ENCODE assay signal across 9 cellular contexts in genomic region chr4:41215969-41216293, GRCh38. TPM values are rescaled to one million over a fixed set of nuclear protein-coding genes. Genes with fewer than 3 reads are reported as not detected.
DNase-seq lines count a peak whose midpoint lies in the region; ATAC-seq, FAIRE-seq and TF ChIP-seq lines count a peak whose summit lies in the region.
"Had no signal": no experiment of that assay in that cellular context is flagged by ENCODE, and none has a peak within 500 bp of the region (broad histone marks: within the 10 kb centered on the region; RNA-seq: fewer than 3 reads in every experiment).

No MANE protein-coding gene starts in this region.

- H3K27ac ChIP-seq in keratinocyte (ENCODE audit: control insufficient read depth, insufficient read depth, low read length) = peak overlapping the region; percentile 88

- peak overlapping the region; percentile 47 for H3K27ac Mint-ChIP-seq in T-helper 1 cell treated with Interleukin-12 subunit alpha and Interleukin-12 subunit beta and Interleukin-4 antibody, amounts not matched to agents 30 μg/mL and 1 μg/mL, for 36 hours
- H3K27ac Mint-ChIP-seq in activated T-helper 17 cell treated with anti-CD3 and anti-CD28 coated beads, Interleukin-2, amount 50 U/mL, for 72 hours = no peak overlapping the region
- H3K27ac Mint-ChIP-seq: CD4-positive, CD25-positive, alpha-beta regulatory T cell had no signal

- no peaks in the 10 kb centered on the region for H3K9me3 ChIP-seq in keratinocyte (ENCODE audit: control insufficient read depth, low read depth, low read length)

- POLR2A ChIA-PET in HEK293T (lab: Yijun Ruan, JAX) = interaction anchor here (0.7 to 2.0 kb wide), 19 partner anchors 10 to 290 kb away, joined by 3 to 16 read pairs (median 4); partner anchors contain the start of gene UCHL1

- H3K4me1 Mint-ChIP-seq in T-helper 1 cell treated with Interleukin-12 subunit alpha and Interleukin-12 subunit beta and Interleukin-4 antibody, amounts not matched to agents 30 μg/mL and 1 μg/mL, for 36 hours (ENCODE audit: low read depth) = peaks cover 21% of the 10 kb centered on the region
- no peaks in the 10 kb centered on the region for H3K4me1 Mint-ChIP-seq in activated T-helper 17 cell treated with anti-CD3 and anti-CD28 coated beads, Interleukin-2, amount 50 U/mL, for 72 hours

- peak overlapping the region; percentile 99 for H3K4me2 ChIP-seq in keratinocyte (ENCODE audit: control insufficient read depth, extremely low read depth, insufficient read depth, low read depth, low read length)

- peak overlapping the region; percentile 62 to 91 (median 85) for H3K4me3 ChIP-seq in keratinocyte (ENCODE audit: control insufficient read depth in 2 of 3, extremely low read depth in 1 of 3, insufficient read depth in 2 of 3, low read depth in 1 of 3, low read length in 3 of 3)

- peak overlapping the region; percentile 73 for H3K4me3 Mint-ChIP-seq in T-helper 1 cell treated with Interleukin-12 subunit alpha and Interleukin-12 subunit beta and Interleukin-4 antibody, amounts not matched to agents 30 μg/mL and 1 μg/mL, for 36 hours
- peak overlapping the region; percentile 82 for H3K4me3 Mint-ChIP-seq in activated T-helper 17 cell treated with anti-CD3 and anti-CD28 coated beads, Interleukin-2, amount 50 U/mL, for 72 hours

- no peaks in the 10 kb centered on the region for H3K36me3 ChIP-seq in keratinocyte (ENCODE audit: control insufficient read depth in 2 of 2, extremely low read depth in 1 of 2, insufficient read depth in 2 of 2, low read length in 2 of 2)

- CTCF ChIA-PET in HEK293T (lab: Yijun Ruan, JAX) = interaction anchor here (0.6 to 0.7 kb wide), 2 partner anchors 43 to 378 kb away, joined by 4 read pairs; no protein-coding TSS in a partner anchor

- no peak for DNase-seq in T-helper 1 cell
- DNase-seq in keratinocyte (ENCODE audit: low read depth, low spot score) = no peak
- peak; percentile 42 for DNase-seq in superior temporal gyrus (ENCODE audit: extremely low spot score)
- no peak for DNase-seq in NCI-H774 (lab: John Stamatoyannopoulos, UW)
- DNase-seq in HEK293T (ENCODE audit: extremely low spot score) = no peak

- H2AFZ ChIP-seq in keratinocyte (ENCODE audit: control insufficient read depth, low read length) = peak overlapping the region; percentile 90

- peaks cover 69% of the 10 kb centered on the region for H3K27me3 Mint-ChIP-seq in T-helper 1 cell treated with Interleukin-12 subunit alpha and Interleukin-12 subunit beta and Interleukin-4 antibody, amounts not matched to agents 30 μg/mL and 1 μg/mL, for 36 hours (ENCODE audit: low read depth)
- H3K27me3 Mint-ChIP-seq in activated T-helper 17 cell treated with anti-CD3 and anti-CD28 coated beads, Interleukin-2, amount 50 U/mL, for 72 hours = peaks cover 57% of the 10 kb centered on the region

- no peaks in the 10 kb centered on the region for H3K9me3 Mint-ChIP-seq in T-helper 1 cell treated with Interleukin-12 subunit alpha and Interleukin-12 subunit beta and Interleukin-4 antibody, amounts not matched to agents 30 μg/mL and 1 μg/mL, for 36 hours
- H3K9me3 Mint-ChIP-seq in activated T-helper 17 cell treated with anti-CD3 and anti-CD28 coated beads, Interleukin-2, amount 50 U/mL, for 72 hours = no peaks in the 10 kb centered on the region

- no peak for ATAC-seq in activated T-helper 17 cell treated with anti-CD3 and anti-CD28 coated beads, Interleukin-2, amount 50 U/mL, for 72 hours (replicated peaks)
- ATAC-seq in GM18870 (IDR thresholded peaks at IDR 0.05; ENCODE audit: unreplicated experiment) = no peak

- peak overlapping the region; percentile 97 for H3K9ac ChIP-seq in keratinocyte (ENCODE audit: control insufficient read depth, extremely low read depth, insufficient read depth, low read length)

- no peak for FAIRE-seq in keratinocyte (lab: Jason Lieb, UNC)

- H3K9me1 ChIP-seq in keratinocyte (ENCODE audit: control insufficient read depth, extremely low read depth, insufficient read depth, low read length) = no peaks in the 10 kb centered on the region

- dilution Hi-C loops in keratinocyte (cut with MboI; ENCODE audit: extremely low pct_ligation_motif_present, low sequenced_read_pairs) = no loop called here

- no peaks in the 10 kb centered on the region for H3K36me3 Mint-ChIP-seq in T-helper 1 cell treated with Interleukin-12 subunit alpha and Interleukin-12 subunit beta and Interleukin-4 antibody, amounts not matched to agents 30 μg/mL and 1 μg/mL, for 36 hours (ENCODE audit: low read depth)
- no peaks in the 10 kb centered on the region for H3K36me3 Mint-ChIP-seq in activated T-helper 17 cell treated with anti-CD3 and anti-CD28 coated beads, Interleukin-2, amount 50 U/mL, for 72 hours (ENCODE audit: low read depth)
- H3K36me3 Mint-ChIP-seq: CD4-positive, CD25-positive, alpha-beta regulatory T cell had no signal

- TF ChIP-seq CTCF in keratinocyte (optimal IDR thresholded peaks at IDR 0.05 in 1 of 3, IDR thresholded peaks at IDR 0.05 in 1 of 3, conservative IDR thresholded peaks at IDR 0.05 in 1 of 3; ENCODE audit: extremely low read depth in 1 of 3, insufficient read depth in 2 of 3, low read length in 3 of 3) = no peak

- H3K4me1 ChIP-seq in keratinocyte (ENCODE audit: control insufficient read depth, extremely low read depth, insufficient read depth, low read length) = peaks cover 33% of the 10 kb centered on the region

- no peaks in the 10 kb centered on the region for H4K20me1 ChIP-seq in keratinocyte (ENCODE audit: control insufficient read depth, extremely low read depth, insufficient read depth, low read length)

- H3K27me3 ChIP-seq in keratinocyte (ENCODE audit: control insufficient read depth, extremely low read depth, insufficient read depth, low read length) = no peaks in the 10 kb centered on the region

- H3K79me2 ChIP-seq in keratinocyte (ENCODE audit: control insufficient read depth, insufficient read depth, low read length) = peaks cover 34% of the 10 kb centered on the region

TF ChIP-seq in HEK293T, 16 proteins besides CTCF, POLR2A, EP300 and RAD21:
- TF ChIP-seq ZNF384 (IDR thresholded peaks at IDR 0.05) (no peak), ARNT (IDR thresholded peaks at IDR 0.05) (no peak), SUZ12 (IDR thresholded peaks at IDR 0.05) (no peak), L3MBTL2 (conservative IDR thresholded peaks at IDR 0.05) (no peak), NFRKB (IDR thresholded peaks at IDR 0.05) (no peak), CTBP1 (IDR thresholded peaks at IDR 0.05; ENCODE audit: borderline replicate concordance) (no peak), FOXM1 (IDR thresholded peaks at IDR 0.05; ENCODE audit: borderline replicate concordance) (no peak), ELF4 (IDR thresholded peaks at IDR 0.05) (no peak), HDGF (IDR thresholded peaks at IDR 0.05; ENCODE audit: borderline replicate concordance) (no peak), LEF1 (IDR thresholded peaks at IDR 0.05; ENCODE audit: borderline replicate concordance) (no peak), SP1 (IDR thresholded peaks at IDR 0.05) (no peak), FOXK2 (IDR thresholded peaks at IDR 0.05) (no peak), FOXA1 (IDR thresholded peaks at IDR 0.05) (no peak), BHLHE40 (IDR thresholded peaks at IDR 0.05; ENCODE audit: borderline replicate concordance) (no peak), TARDBP (IDR thresholded peaks at IDR 0.05) (no peak)
- TF ChIP-seq, protein P1, sequence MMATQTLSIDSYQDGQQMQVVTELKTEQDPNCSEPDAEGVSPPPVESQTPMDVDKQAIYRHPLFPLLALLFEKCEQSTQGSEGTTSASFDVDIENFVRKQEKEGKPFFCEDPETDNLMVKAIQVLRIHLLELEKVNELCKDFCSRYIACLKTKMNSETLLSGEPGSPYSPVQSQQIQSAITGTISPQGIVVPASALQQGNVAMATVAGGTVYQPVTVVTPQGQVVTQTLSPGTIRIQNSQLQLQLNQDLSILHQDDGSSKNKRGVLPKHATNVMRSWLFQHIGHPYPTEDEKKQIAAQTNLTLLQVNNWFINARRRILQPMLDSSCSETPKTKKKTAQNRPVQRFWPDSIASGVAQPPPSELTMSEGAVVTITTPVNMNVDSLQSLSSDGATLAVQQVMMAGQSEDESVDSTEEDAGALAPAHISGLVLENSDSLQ (IDR thresholded peaks at IDR 0.05) = no peak

RNA-seq across cellular contexts. Expression of gene APBB2, which starts 1.6 kb away (rescaled TPM):
- total RNA-seq in activated T-helper 17 cell treated with anti-CD3 and anti-CD28 coated beads, Interleukin-2, amount 50 U/mL, for 72 hours = 1 to 10 TPM; 1.6 to 3.0 TPM
- 47.0 to 68.3 TPM (median 57.3 TPM) in 3 replicates for polyA plus RNA-seq in keratinocyte
- 23.0 TPM for polyA plus RNA-seq in keratinocyte (2011; ENCODE audit: low read depth)
- 50.7 and 53.2 TPM in 2 replicates for polyA plus RNA-seq in keratinocyte (2011; cell fraction: cytosol; rRNA removed)
- 104 and 115 TPM in 2 replicates for polyA plus RNA-seq in keratinocyte (2011; cell fraction: nucleus; rRNA removed)
- polyA plus RNA-seq in keratinocyte (2012; ENCODE audit: low replicate concordance) = 13.7 and 37.4 TPM in 2 replicates
- polyA minus RNA-seq in keratinocyte = 88.0 to 138 TPM (median 97.6 TPM) in 3 replicates
- 40.5 TPM for polyA minus RNA-seq in keratinocyte (2011; cell fraction: cytosol; rRNA and poly(A)+ RNA removed)
- 67.3 and 155 TPM in 2 replicates for polyA minus RNA-seq in keratinocyte (2011; cell fraction: nucleus; rRNA and poly(A)+ RNA removed)
- total RNA-seq: CD4-positive, CD25-positive, alpha-beta regulatory T cell had no signal
- polyA plus RNA-seq: CD4-positive, CD25-positive, alpha-beta regulatory T cell had no signal

RNA-seq across cellular contexts. Expression of gene UCHL1, which starts 40.8 kb away (rescaled TPM):
- total RNA-seq in activated T-helper 17 cell treated with anti-CD3 and anti-CD28 coated beads, Interleukin-2, amount 50 U/mL, for 72 hours = 1 to 10 TPM; 1.0 to 4.9 TPM
- 2.8 to 3.9 TPM (median 3.0 TPM) in 3 replicates for polyA plus RNA-seq in keratinocyte
- polyA plus RNA-seq in keratinocyte (2011; ENCODE audit: low read depth) = 0.85 TPM
- 4.8 and 7.8 TPM in 2 replicates for polyA plus RNA-seq in keratinocyte (2011; cell fraction: cytosol; rRNA removed)
- 10.3 and 11.6 TPM in 2 replicates for polyA plus RNA-seq in keratinocyte (2011; cell fraction: nucleus; rRNA removed)
- 0.61 and 1.8 TPM in 2 replicates for polyA plus RNA-seq in keratinocyte (2012; ENCODE audit: low replicate concordance)
- 0.42 to 1.3 TPM (median 0.52 TPM) in 3 replicates for polyA minus RNA-seq in keratinocyte
- 2.1 TPM for polyA minus RNA-seq in keratinocyte (2011; cell fraction: cytosol; rRNA and poly(A)+ RNA removed)
- 1.4 and 1.9 TPM in 2 replicates for polyA minus RNA-seq in keratinocyte (2011; cell fraction: nucleus; rRNA and poly(A)+ RNA removed)
- total RNA-seq: CD4-positive, CD25-positive, alpha-beta regulatory T cell had no signal
- polyA plus RNA-seq: CD4-positive, CD25-positive, alpha-beta regulatory T cell had no signal
